1 cellular context compared by ENCODE assay signal in genomic region chr2:10910625-10911024, GRCh38.
TF ChIP-seq lines count a peak whose summit lies in the region.

No MANE protein-coding gene starts in this region.

TF ChIP-seq in H1, 55 proteins besides CTCF, POLR2A, EP300 and RAD21:
- TF ChIP-seq E2F6 (IDR thresholded peaks at IDR 0.05) (no peak), JUN (IDR thresholded peaks at IDR 0.05; ENCODE audit: low read depth, low read length) (no peak), CTBP2 (IDR thresholded peaks at IDR 0.05; ENCODE audit: borderline replicate concordance, insufficient read depth, insufficient read length, low read length) (no peak), BCL11A (IDR thresholded peaks at IDR 0.05; ENCODE audit: low read depth in 2 of 2, low read length in 2 of 2) (no peak), EGR1 (IDR thresholded peaks at IDR 0.05; ENCODE audit: borderline replicate concordance, low read depth, low read length) (no peak), TAF7 (optimal IDR thresholded peaks at IDR 0.05; ENCODE audit: borderline replicate concordance, low read depth, low read length) (no peak), TEAD4 (IDR thresholded peaks at IDR 0.05; ENCODE audit: low read depth, low read length) (no peak), TCF12 (IDR thresholded peaks at IDR 0.05; ENCODE audit: low read depth, low read length) (no peak), CHD2 (IDR thresholded peaks at IDR 0.05; ENCODE audit: low read length) (no peak), CEBPB (IDR thresholded peaks at IDR 0.05; ENCODE audit: low read depth, low read length) (no peak), SP1 (IDR thresholded peaks at IDR 0.05; ENCODE audit: low read depth, low read length) (no peak), SRF (IDR thresholded peaks at IDR 0.05; ENCODE audit: low read depth, low read length) (no peak), GABPA (IDR thresholded peaks at IDR 0.05; ENCODE audit: borderline replicate concordance, insufficient read depth, low read length) (no peak), CHD1 (IDR thresholded peaks at IDR 0.05; ENCODE audit: low read depth, low read length) (no peak), SIN3A (conservative IDR thresholded peaks at IDR 0.05 in 1 of 2, IDR thresholded peaks at IDR 0.05 in 1 of 2; ENCODE audit: low read depth in 1 of 2, low read length in 2 of 2) (no peak), PHF8 (conservative IDR thresholded peaks at IDR 0.05; ENCODE audit: low read depth, low read length) (no peak)
